ENCODE assay signal across 1 cellular context in the genomic region with DNA sequence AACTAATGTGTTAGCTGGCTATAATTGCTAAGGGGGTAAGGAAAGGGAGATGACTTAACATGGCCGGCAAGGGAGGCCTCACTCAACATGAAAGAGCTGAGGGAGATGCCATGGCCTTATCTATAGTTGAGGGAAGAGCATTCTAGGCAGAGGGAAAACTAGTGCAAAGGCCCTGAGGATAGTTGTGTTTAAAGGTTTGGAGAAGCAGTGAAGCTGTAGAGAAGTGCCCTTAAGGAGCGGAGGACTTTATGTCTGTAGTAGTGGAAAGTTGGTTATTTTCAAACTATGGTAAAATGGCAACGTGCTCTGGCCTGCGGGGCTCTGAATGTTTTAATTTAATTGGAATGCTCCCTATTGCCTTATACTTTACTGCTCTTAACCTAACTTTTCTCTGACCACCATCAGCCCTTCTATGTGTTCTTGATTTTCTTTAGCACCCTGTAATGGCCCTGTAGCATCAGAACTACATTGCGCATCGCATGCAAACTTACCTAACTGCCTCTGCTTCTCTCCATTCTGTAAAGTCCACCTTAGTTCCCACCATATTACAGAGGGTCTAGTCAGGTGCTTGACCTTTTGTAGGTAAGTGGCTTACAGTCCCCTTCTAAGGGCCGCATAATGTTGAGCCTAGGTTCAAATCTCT.
TF ChIP-seq lines count a peak whose summit lies in the region.

No MANE protein-coding gene starts in this region.

TF ChIP-seq in GM12878, 131 proteins besides CTCF, POLR2A, EP300 and RAD21:
- TF ChIP-seq CBX5 (IDR thresholded peaks at IDR 0.05; ENCODE audit: low read depth) (no peak), PAX8 (IDR thresholded peaks at IDR 0.05) (no peak), ZNF24 (IDR thresholded peaks at IDR 0.05) (no peak), SIX5 (IDR thresholded peaks at IDR 0.05; ENCODE audit: low read depth, low read length, severe bottlenecking) (no peak), CREB1 (IDR thresholded peaks at IDR 0.05; ENCODE audit: low read depth) (no peak), KLF5 (IDR thresholded peaks at IDR 0.05; ENCODE audit: partially characterized antibody) (no peak), MEF2B (IDR thresholded peaks at IDR 0.05; ENCODE audit: partially characterized antibody, poor library complexity, severe bottlenecking) (no peak), SIN3A (IDR thresholded peaks at IDR 0.05; ENCODE audit: low read depth, low read length) (no peak), POLR2AphosphoS2 (IDR thresholded peaks at IDR 0.05; ENCODE audit: low read depth, low read length) (peak; percentile 44; the same call in 1 of the 2 replicates), SMAD5 (IDR thresholded peaks at IDR 0.05; ENCODE audit: low read depth) (peak; percentile 59; the same call in 1 of the 2 replicates)
- TF ChIP-seq, protein P1, sequence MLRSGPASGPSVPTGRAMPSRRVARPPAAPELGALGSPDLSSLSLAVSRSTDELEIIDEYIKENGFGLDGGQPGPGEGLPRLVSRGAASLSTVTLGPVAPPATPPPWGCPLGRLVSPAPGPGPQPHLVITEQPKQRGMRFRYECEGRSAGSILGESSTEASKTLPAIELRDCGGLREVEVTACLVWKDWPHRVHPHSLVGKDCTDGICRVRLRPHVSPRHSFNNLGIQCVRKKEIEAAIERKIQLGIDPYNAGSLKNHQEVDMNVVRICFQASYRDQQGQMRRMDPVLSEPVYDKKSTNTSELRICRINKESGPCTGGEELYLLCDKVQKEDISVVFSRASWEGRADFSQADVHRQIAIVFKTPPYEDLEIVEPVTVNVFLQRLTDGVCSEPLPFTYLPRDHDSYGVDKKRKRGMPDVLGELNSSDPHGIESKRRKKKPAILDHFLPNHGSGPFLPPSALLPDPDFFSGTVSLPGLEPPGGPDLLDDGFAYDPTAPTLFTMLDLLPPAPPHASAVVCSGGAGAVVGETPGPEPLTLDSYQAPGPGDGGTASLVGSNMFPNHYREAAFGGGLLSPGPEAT (IDR thresholded peaks at IDR 0.05; ENCODE audit: low read depth), result peak; percentile 42; the same call in 1 of the 2 replicates
